Comparison of ENCODE assay signal across 20 cellular contexts in the genomic region with DNA sequence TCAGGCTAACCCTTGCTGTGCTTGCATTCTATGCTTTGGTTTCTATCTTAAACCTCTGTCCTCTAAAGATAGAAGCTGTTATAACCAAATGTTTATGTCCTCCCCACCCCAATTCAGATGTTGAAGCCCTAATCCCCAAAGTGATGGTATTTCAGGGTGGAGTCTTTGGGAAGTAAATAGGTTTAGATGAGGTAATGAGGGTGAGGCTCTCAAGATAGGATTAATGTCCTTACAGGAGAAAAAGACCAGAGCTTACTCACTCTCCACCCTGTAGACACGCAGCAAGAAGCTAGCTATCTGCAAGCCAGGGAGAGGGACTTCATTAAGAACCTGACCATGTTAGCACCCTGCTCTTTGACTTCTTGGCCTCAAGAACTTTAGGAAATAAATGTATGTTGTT.
A peak's percentile ranks its signal among the peaks of the same experiment; 100 is the strongest.
DNase-seq lines count a peak whose midpoint lies in the region; ATAC-seq and TF ChIP-seq lines count a peak whose summit lies in the region.
"Had no signal": no experiment of that assay in that cellular context is flagged by ENCODE, and none has a peak within 500 bp of the region (broad histone marks: within the 10 kb centered on the region; RNA-seq: fewer than 3 reads in every experiment).

No MANE protein-coding gene starts in this region.

- no peaks in the 10 kb centered on the region for H3K9me3 ChIP-seq in HEK293 (ENCODE audit: control insufficient read depth, insufficient read depth, low read depth, low read length)
- H3K9me3 ChIP-seq: BE2C had no signal

- no peak overlapping the region for H3K4me3 ChIP-seq in HEK293 (ENCODE audit: low read depth, low read length)
- no peak overlapping the region for H3K4me3 ChIP-seq in retinal pigment epithelial cell (ENCODE audit: low read length)
- H3K4me3 ChIP-seq: GM23248 had no signal

- ATAC-seq in foreskin keratinocyte, result peak; percentile 41
- ATAC-seq in HG03039 (IDR thresholded peaks at IDR 0.05; ENCODE audit: unreplicated experiment), result no peak
- ATAC-seq: HepG2, PC-3 had no signal

- CTCF ChIA-PET in HEK293 (lab: Yijun Ruan, JAX), result no interaction called here

- DNase-seq in OCI-M1 (lab: John Stamatoyannopoulos, UW) (peak; percentile 50), foreskin keratinocyte (no peak), retinal pigment epithelial cell (ENCODE audit: low read depth) (peak; percentile 20), NCI-H1105 treated with DMSO at 0.1 percent for 48 hours (lab: John Stamatoyannopoulos, UW) (no peak), NCI-H526 (lab: John Stamatoyannopoulos, UW) (no peak)
- no peak for DNase-seq in activated T-cell treated with anti-CD3 and anti-CD28 coated beads, Interleukin-2, amount 50 U/mL, for 48 hours
- DNase-seq: BE2C; CD4-positive, alpha-beta T cell; DMS153; GDM1; GM23248; KBM-7; NCI-H1417 treated with DMSO at 0.1 percent for 48 hours; NCI-H1930; NCI-H748 treated with DMSO at 0.1 percent for 48 hours; PC-3; RPMI8226 had no signal

- TF ChIP-seq CTCF in HEK293 (tag by site-specific recombination; IDR thresholded peaks at IDR 0.05) (no peak), foreskin keratinocyte (conservative IDR thresholded peaks at IDR 0.05) (no peak), retinal pigment epithelial cell (conservative IDR thresholded peaks at IDR 0.05; ENCODE audit: low read depth, low read length) (no peak)

- POLR2A ChIA-PET in HEK293 (lab: Yijun Ruan, JAX), result no interaction called here

- peaks cover 3% of the 10 kb centered on the region for H3K27me3 ChIP-seq in foreskin keratinocyte
- H3K27me3 ChIP-seq: BE2C had no signal

- no peaks in the 10 kb centered on the region for H3K36me3 ChIP-seq in HEK293 (ENCODE audit: control insufficient read depth in 2 of 2, insufficient read depth in 1 of 2, low read length in 2 of 2)
- H3K36me3 ChIP-seq: BE2C had no signal

- H3K27ac ChIP-seq in HEK293 (ENCODE audit: extremely low read depth, low read depth, low read length) (no peak overlapping the region), foreskin keratinocyte (no peak overlapping the region)
- H3K27ac ChIP-seq: GM23248 had no signal

- peaks cover 6% of the 10 kb centered on the region for H3K4me1 ChIP-seq in HEK293 (ENCODE audit: control insufficient read depth, insufficient read depth, low read length)
- no peaks in the 10 kb centered on the region for H3K4me1 ChIP-seq in foreskin keratinocyte

TF ChIP-seq in HEK293, 187 proteins besides CTCF, POLR2A, EP300 and RAD21:
- TF ChIP-seq, protein P1, sequence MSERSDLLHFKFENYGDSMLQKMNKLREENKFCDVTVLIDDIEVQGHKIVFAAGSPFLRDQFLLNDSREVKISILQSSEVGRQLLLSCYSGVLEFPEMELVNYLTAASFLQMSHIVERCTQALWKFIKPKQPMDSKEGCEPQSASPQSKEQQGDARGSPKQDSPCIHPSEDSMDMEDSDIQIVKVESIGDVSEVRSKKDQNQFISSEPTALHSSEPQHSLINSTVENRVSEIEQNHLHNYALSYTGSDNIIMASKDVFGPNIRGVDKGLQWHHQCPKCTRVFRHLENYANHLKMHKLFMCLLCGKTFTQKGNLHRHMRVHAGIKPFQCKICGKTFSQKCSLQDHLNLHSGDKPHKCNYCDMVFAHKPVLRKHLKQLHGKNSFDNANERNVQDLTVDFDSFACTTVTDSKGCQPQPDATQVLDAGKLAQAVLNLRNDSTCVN (tag by site-specific recombination; optimal IDR thresholded peaks at IDR 0.05), result no peak
- no peak for TF ChIP-seq ZNF404 (tag by site-specific recombination; IDR thresholded peaks at IDR 0.05)
- TF ChIP-seq, protein P2, sequence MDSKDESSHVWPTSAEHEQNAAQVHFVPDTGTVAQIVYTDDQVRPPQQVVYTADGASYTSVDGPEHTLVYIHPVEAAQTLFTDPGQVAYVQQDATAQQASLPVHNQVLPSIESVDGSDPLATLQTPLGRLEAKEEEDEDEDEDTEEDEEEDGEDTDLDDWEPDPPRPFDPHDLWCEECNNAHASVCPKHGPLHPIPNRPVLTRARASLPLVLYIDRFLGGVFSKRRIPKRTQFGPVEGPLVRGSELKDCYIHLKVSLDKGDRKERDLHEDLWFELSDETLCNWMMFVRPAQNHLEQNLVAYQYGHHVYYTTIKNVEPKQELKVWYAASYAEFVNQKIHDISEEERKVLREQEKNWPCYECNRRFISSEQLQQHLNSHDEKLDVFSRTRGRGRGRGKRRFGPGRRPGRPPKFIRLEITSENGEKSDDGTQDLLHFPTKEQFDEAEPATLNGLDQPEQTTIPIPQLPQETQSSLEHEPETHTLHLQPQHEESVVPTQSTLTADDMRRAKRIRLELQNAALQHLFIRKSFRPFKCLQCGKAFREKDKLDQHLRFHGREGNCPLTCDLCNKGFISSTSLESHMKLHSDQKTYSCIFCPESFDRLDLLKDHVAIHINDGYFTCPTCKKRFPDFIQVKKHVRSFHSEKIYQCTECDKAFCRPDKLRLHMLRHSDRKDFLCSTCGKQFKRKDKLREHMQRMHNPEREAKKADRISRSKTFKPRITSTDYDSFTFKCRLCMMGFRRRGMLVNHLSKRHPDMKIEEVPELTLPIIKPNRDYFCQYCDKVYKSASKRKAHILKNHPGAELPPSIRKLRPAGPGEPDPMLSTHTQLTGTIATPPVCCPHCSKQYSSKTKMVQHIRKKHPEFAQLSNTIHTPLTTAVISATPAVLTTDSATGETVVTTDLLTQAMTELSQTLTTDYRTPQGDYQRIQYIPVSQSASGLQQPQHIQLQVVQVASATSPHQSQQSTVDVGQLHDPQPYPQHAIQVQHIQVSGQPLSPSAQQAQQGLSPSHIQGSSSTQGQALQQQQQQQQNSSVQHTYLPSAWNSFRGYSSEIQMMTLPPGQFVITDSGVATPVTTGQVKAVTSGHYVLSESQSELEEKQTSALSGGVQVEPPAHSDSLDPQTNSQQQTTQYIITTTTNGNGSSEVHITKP (tag by site-specific recombination; IDR thresholded peaks at IDR 0.05), result peak; percentile 41; the same call in 1 of the 2 replicates
- TF ChIP-seq ZNF768 (tag by site-specific recombination; IDR thresholded peaks at IDR 0.05), result no peak
- TF ChIP-seq ZNF416 (tag by site-specific recombination; IDR thresholded peaks at IDR 0.05), result no peak
- TF ChIP-seq ZNF16 (tag by site-specific recombination; IDR thresholded peaks at IDR 0.05; ENCODE audit: low read depth), result no peak
- 0 out of 2 replicates have a peak, but pooled peaks have one; percentile 47 for TF ChIP-seq TRIM28 (IDR thresholded peaks at IDR 0.05; ENCODE audit: borderline replicate concordance, low read length)
- no peak for TF ChIP-seq ZNF677 (tag by site-specific recombination; IDR thresholded peaks at IDR 0.05)
- no peak for TF ChIP-seq ZNF776 (tag by site-specific recombination; IDR thresholded peaks at IDR 0.05; ENCODE audit: borderline replicate concordance)
- no peak for TF ChIP-seq HOXA7 (CRISPR knock-in tag; IDR thresholded peaks at IDR 0.05; ENCODE audit: borderline replicate concordance)
- TF ChIP-seq ZSCAN30 (tag by site-specific recombination; IDR thresholded peaks at IDR 0.05), result no peak
- no peak for TF ChIP-seq ZNF501 (tag by site-specific recombination; IDR thresholded peaks at IDR 0.05)
- TF ChIP-seq ZNF530 (tag by site-specific recombination; IDR thresholded peaks at IDR 0.05; ENCODE audit: low read depth), result no peak
- TF ChIP-seq ZNF175 (tag by site-specific recombination; IDR thresholded peaks at IDR 0.05), result no peak
- peak; percentile 84 for TF ChIP-seq KLF1 (tag by site-specific recombination; IDR thresholded peaks at IDR 0.05)
- TF ChIP-seq, protein P3, sequence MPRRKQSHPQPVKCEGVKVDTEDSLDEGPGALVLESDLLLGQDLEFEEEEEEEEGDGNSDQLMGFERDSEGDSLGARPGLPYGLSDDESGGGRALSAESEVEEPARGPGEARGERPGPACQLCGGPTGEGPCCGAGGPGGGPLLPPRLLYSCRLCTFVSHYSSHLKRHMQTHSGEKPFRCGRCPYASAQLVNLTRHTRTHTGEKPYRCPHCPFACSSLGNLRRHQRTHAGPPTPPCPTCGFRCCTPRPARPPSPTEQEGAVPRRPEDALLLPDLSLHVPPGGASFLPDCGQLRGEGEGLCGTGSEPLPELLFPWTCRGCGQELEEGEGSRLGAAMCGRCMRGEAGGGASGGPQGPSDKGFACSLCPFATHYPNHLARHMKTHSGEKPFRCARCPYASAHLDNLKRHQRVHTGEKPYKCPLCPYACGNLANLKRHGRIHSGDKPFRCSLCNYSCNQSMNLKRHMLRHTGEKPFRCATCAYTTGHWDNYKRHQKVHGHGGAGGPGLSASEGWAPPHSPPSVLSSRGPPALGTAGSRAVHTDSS (tag by site-specific recombination; IDR thresholded peaks at IDR 0.05), result no peak
- no peak for TF ChIP-seq ZNF169 (tag by site-specific recombination; IDR thresholded peaks at IDR 0.05)
- no peak for TF ChIP-seq ZNF473 (tag by site-specific recombination; IDR thresholded peaks at IDR 0.05)
- TF ChIP-seq ZNF610 (tag by site-specific recombination; IDR thresholded peaks at IDR 0.05; ENCODE audit: borderline replicate concordance), result no peak
- TF ChIP-seq ZNF785 (tag by site-specific recombination; IDR thresholded peaks at IDR 0.05), result no peak

Comparison
In these comparisons a context has a peak if more than half of its experiments do, and no peak if none do; other contexts are left out.
1. DNase-seq: peak in OCI-M1 (single experiment) and retinal pigment epithelial cell (single experiment); none in foreskin keratinocyte (0 of 2), NCI-H1105 treated with DMSO at 0.1 percent for 48 hours (single experiment), NCI-H526 (0 of 2) and activated T-cell treated with anti-CD3 and anti-CD28 coated beads, Interleukin-2, amount 50 U/mL, for 48 hours (0 of 2).